ENCODE assay signal across 7 cellular contexts in genomic region chr2:1305357-1305756, GRCh38.
"Had no signal": no experiment of that assay in that cellular context is flagged by ENCODE, and none has a peak within 500 bp of the region (broad histone marks: within the 10 kb centered on the region; RNA-seq: fewer than 3 reads in every experiment).

No MANE protein-coding gene starts in this region.

- FAIRE-seq: H1, H54, HTR-8/SVneo had no signal

- H3K4me3 Mint-ChIP-seq: GM23338, H9 had no signal

- DNase-seq: H9, HCEC 1CT, IMR-90 had no signal

- H3K4me2 ChIP-seq: GM23338 had no signal

- H3K9me3 Mint-ChIP-seq: GM23338 had no signal

- H3K4me3 ChIP-seq: GM23338 had no signal

- H2AFZ ChIP-seq: GM23338 had no signal
